ENCODE assay signal across 1 cellular context in the genomic region with DNA sequence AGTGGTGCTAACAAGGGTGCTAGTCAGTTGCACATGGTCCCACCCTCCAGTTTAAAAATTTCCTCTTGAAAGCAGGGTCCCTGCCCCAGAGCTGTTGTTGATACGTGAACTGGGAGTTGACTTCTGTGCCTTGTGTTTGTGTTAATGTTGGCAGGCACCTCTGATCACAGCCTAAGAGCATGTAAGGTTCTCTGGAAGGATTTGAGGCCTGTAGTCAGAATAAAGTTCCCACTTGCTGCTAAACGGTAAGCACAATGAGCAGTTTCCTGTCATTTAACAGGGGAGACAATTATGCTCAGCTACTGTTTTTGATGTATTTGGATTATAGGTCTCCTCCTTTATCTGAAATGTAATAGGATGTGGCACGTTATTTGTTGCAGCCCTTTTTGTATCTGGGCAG.
TF ChIP-seq lines count a peak whose summit lies in the region.

No MANE protein-coding gene starts in this region.

TF ChIP-seq in SK-N-SH, 30 proteins besides CTCF, POLR2A, EP300 and RAD21 (continued from another document):
- TF ChIP-seq MXI1 (IDR thresholded peaks at IDR 0.05; ENCODE audit: low read depth, low read length) (no peak), SMC3 (IDR thresholded peaks at IDR 0.05; ENCODE audit: low read depth, low read length) (no peak), RFX5 (IDR thresholded peaks at IDR 0.05; ENCODE audit: low read length) (no peak), FOXJ3 (CRISPR knock-in tag; IDR thresholded peaks at IDR 0.05) (no peak), ELF1 (IDR thresholded peaks at IDR 0.05) (no peak), FOXM1 (IDR thresholded peaks at IDR 0.05; ENCODE audit: low read depth) (no peak), FOSL2 (IDR thresholded peaks at IDR 0.05; ENCODE audit: borderline replicate concordance, low read depth) (no peak), TAF1 (IDR thresholded peaks at IDR 0.05; ENCODE audit: borderline replicate concordance, low read depth, low read length) (no peak), TEAD4 (IDR thresholded peaks at IDR 0.05; ENCODE audit: borderline replicate concordance, insufficient read depth) (no peak), GABPA (IDR thresholded peaks at IDR 0.05; ENCODE audit: low read depth) (no peak), NRF1 (IDR thresholded peaks at IDR 0.05; ENCODE audit: low read depth, low read length) (no peak), POLR2AphosphoS5 (IDR thresholded peaks at IDR 0.05; ENCODE audit: low read depth, low read length) (no peak), CHD2 (IDR thresholded peaks at IDR 0.05; ENCODE audit: low read length, partially characterized antibody) (no peak)
- TF ChIP-seq, protein P1, sequence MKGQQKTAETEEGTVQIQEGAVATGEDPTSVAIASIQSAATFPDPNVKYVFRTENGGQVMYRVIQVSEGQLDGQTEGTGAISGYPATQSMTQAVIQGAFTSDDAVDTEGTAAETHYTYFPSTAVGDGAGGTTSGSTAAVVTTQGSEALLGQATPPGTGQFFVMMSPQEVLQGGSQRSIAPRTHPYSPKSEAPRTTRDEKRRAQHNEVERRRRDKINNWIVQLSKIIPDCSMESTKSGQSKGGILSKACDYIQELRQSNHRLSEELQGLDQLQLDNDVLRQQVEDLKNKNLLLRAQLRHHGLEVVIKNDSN (IDR thresholded peaks at IDR 0.05; ENCODE audit: borderline replicate concordance, low read depth), result no peak
- TF ChIP-seq, protein P2, sequence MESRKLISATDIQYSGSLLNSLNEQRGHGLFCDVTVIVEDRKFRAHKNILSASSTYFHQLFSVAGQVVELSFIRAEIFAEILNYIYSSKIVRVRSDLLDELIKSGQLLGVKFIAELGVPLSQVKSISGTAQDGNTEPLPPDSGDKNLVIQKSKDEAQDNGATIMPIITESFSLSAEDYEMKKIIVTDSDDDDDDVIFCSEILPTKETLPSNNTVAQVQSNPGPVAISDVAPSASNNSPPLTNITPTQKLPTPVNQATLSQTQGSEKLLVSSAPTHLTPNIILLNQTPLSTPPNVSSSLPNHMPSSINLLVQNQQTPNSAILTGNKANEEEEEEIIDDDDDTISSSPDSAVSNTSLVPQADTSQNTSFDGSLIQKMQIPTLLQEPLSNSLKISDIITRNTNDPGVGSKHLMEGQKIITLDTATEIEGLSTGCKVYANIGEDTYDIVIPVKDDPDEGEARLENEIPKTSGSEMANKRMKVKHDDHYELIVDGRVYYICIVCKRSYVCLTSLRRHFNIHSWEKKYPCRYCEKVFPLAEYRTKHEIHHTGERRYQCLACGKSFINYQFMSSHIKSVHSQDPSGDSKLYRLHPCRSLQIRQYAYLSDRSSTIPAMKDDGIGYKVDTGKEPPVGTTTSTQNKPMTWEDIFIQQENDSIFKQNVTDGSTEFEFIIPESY (IDR thresholded peaks at IDR 0.05; ENCODE audit: borderline replicate concordance, low read depth), result no peak
- TF ChIP-seq, protein P3, sequence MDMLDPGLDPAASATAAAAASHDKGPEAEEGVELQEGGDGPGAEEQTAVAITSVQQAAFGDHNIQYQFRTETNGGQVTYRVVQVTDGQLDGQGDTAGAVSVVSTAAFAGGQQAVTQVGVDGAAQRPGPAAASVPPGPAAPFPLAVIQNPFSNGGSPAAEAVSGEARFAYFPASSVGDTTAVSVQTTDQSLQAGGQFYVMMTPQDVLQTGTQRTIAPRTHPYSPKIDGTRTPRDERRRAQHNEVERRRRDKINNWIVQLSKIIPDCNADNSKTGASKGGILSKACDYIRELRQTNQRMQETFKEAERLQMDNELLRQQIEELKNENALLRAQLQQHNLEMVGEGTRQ (IDR thresholded peaks at IDR 0.05; ENCODE audit: borderline replicate concordance, low read depth, low read length), result no peak
TF ChIP-seq in SK-N-SH: peak in this region for 0.
